Comparison of ENCODE assay signal across 8 cellular contexts in the genomic region with DNA sequence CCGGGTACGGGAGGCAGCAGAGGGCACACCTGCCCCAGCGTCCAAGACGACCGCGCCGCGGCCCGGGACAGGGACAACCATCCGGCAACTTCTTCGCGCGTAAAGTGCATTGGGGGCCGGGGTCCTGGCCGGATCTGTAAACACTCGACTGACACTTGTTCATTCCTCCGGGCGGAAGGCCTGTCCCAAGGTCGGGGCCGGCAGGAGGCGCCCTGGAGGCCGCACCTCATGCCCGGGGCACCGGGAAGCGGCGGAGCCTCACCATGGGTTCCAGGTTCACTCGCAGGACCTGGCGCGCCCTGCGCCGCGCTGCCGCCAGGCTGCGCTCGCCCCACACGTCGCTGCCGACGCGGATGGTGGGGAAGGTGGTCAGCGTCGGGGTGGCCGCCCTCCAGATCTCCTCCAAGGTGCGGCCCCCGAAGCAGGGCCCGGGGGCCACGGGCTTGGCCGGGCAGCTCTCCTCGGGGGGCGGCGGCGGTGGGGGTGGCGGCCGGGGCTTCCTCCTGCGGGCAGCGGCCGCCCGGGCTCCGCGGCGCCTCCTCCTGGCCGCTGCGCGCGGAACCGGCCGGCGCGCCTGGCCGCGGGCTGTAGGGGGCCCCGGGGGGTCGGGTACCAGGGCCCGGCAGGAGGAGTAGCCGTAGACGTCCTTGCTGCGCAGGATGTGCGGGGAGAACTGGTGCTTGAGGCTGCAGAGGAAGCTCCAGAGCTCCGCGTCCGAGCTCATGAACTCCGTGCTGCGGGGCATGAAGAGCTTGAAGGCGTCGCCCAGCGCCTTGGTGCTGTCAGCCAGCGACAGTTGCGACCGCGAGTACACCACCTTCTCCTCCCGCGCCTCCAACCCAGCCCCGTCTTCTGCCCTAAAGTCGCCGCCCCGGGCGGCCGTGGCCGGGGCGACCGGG. TPM values are rescaled to one million over a fixed set of nuclear protein-coding genes. Genes with fewer than 3 reads are reported as not detected.
A peak's percentile ranks its signal among the peaks of the same experiment; 100 is the strongest.
DNase-seq lines count a peak whose midpoint lies in the region; ATAC-seq and TF ChIP-seq lines count a peak whose summit lies in the region.

No MANE protein-coding gene starts in this region.

- DNase-seq in CD1c-positive myeloid dendritic cell (ENCODE audit: extremely low spot score) (peak; percentile 84), NCI-H82 (lab: John Stamatoyannopoulos, UW) (peak; percentile 70), epidermal melanocyte (ENCODE audit: insufficient read length, low spot score) (peak; percentile 59), mucosa of gallbladder (ENCODE audit: low spot score) (peak; percentile 76)
- DNase-seq in activated CD8-positive, alpha-beta memory T cell treated with anti-CD3 and anti-CD28 coated beads, Interleukin-2, amount 50 U/mL, for 1 hour (ENCODE audit: extremely low read depth): peak; percentile 32
- DNase-seq in stimulated activated CD8-positive, alpha-beta memory T cell treated with anti-CD3 and anti-CD28 coated beads, Interleukin-4, amount 100 ng/mL, for 4 hours (ENCODE audit: low read depth in 2 of 2, low spot score in 1 of 2): peak; percentile 60 to 61

- peak; percentile 58 for ATAC-seq in HG03378 (IDR thresholded peaks at IDR 0.05; ENCODE audit: unreplicated experiment)

- peak; percentile 8 for TF ChIP-seq POLR2A in GM19099 (IDR thresholded peaks at IDR 0.05; ENCODE audit: extremely low read depth, insufficient read length, low read depth)

RNA-seq across cellular contexts. Expression of gene CCDC71L, which starts 0.7 kb away (rescaled TPM):
- 20.4 TPM for total RNA-seq in mucosa of gallbladder

Comparison
In these comparisons a context has a peak if more than half of its experiments do, and no peak if none do; other contexts are left out.
1. Peak in every context shown above with its lines: DNase-seq and ATAC-seq.
2. DNase-seq: peak in every context shown above with its lines; median percentile 84 in CD1c-positive myeloid dendritic cell; 76 in mucosa of gallbladder; 70 in NCI-H82; 60 in stimulated activated CD8-positive, alpha-beta memory T cell treated with anti-CD3 and anti-CD28 coated beads, Interleukin-4, amount 100 ng/mL, for 4 hours; 59 in epidermal melanocyte; 32 in activated CD8-positive, alpha-beta memory T cell treated with anti-CD3 and anti-CD28 coated beads, Interleukin-2, amount 50 U/mL, for 1 hour.